Comparison of ENCODE assay signal across 10 cellular contexts in the genomic region with DNA sequence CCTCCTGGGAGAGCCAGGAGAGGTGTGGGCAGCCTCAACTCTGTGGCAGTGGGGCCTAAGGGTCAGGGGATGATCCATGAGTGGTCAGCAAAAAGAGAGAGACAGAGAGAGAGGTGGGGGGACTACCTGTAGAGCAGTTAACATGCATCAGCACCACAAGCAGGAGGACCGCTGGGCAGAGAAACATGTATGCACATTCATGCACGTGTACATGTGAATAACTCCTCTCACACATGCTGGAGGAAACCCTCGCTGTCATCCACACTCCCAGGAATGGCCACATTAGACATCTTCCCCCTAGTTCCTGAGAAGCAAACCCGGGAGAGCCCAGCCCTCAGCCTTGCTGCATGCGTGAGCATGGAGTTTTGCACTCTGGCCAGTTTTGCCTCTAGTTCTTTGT.
DNase-seq lines count a peak whose midpoint lies in the region; ATAC-seq lines count a peak whose summit lies in the region.
"Had no signal": no experiment of that assay in that cellular context is flagged by ENCODE, and none has a peak within 500 bp of the region (broad histone marks: within the 10 kb centered on the region; RNA-seq: fewer than 3 reads in every experiment).

No MANE protein-coding gene starts in this region.

- H3K36me3 ChIP-seq in CD4-positive, alpha-beta memory T cell (ENCODE audit: insufficient read depth, low read length): no peaks in the 10 kb centered on the region

- peaks cover 23% of the 10 kb centered on the region for H3K4me1 ChIP-seq in CD4-positive, alpha-beta memory T cell (ENCODE audit: insufficient read depth, low read length)

- ATAC-seq in GM19438 (IDR thresholded peaks at IDR 0.05; ENCODE audit: low read depth, unreplicated experiment) (peak; percentile 26), HG03280 (IDR thresholded peaks at IDR 0.05; ENCODE audit: unreplicated experiment) (peak; percentile 24), HG02884 (IDR thresholded peaks at IDR 0.05; ENCODE audit: unreplicated experiment) (no peak), HG02970 (IDR thresholded peaks at IDR 0.05; ENCODE audit: low FRiP score, unreplicated experiment) (no peak)

- peak in 1 of 5 donors; percentile 30 for DNase-seq in CD4-positive, alpha-beta memory T cell
- no peak for DNase-seq in immature natural killer cell
- DNase-seq in NCI-H510A (lab: John Stamatoyannopoulos, UW): no peak
- no peak for DNase-seq in hippocampal formation (lab: John Stamatoyannopoulos, UW)
- DNase-seq: dermis blood vessel endothelial cell had no signal

- H3K9me3 Mint-ChIP-seq in CD4-positive, alpha-beta memory T cell: no peaks in the 10 kb centered on the region
- no peaks in the 10 kb centered on the region for H3K9me3 Mint-ChIP-seq in immature natural killer cell

- no peaks in the 10 kb centered on the region for H3K27me3 Mint-ChIP-seq in CD4-positive, alpha-beta memory T cell
- peaks cover 0 to 5% (median 0%) of the 10 kb centered on the region in 3 donors for H3K27me3 Mint-ChIP-seq in immature natural killer cell (ENCODE audit: low read depth in 3 of 3)

- H3K36me3 Mint-ChIP-seq in CD4-positive, alpha-beta memory T cell: no peaks in the 10 kb centered on the region
- no peaks in the 10 kb centered on the region for H3K36me3 Mint-ChIP-seq in immature natural killer cell

- H3K4me1 Mint-ChIP-seq in CD4-positive, alpha-beta memory T cell: peaks cover 12 to 19% (median 15%) of the 10 kb centered on the region in 4 donors
- H3K4me1 Mint-ChIP-seq in immature natural killer cell: peaks cover 20 to 30% of the 10 kb centered on the region in 2 donors

- intact Hi-C loops in CD4-positive, alpha-beta memory T cell (cut with micrococcal nuclease): no loop called here

- peak overlapping the region; percentile 5 to 97 (median 89) for H3K27ac Mint-ChIP-seq in CD4-positive, alpha-beta memory T cell
- peak overlapping the region; percentile 89 to 97 (median 94) for H3K27ac Mint-ChIP-seq in immature natural killer cell

- CTCF ChIA-PET in CD4-positive, alpha-beta memory T cell (lab: Charles Lee; ENCODE audit: partially characterized antibody): no interaction called here

- no peak overlapping the region for H3K4me3 Mint-ChIP-seq in CD4-positive, alpha-beta memory T cell
- H3K4me3 Mint-ChIP-seq in immature natural killer cell: peak overlapping the region in 3 of 5 donors; percentile 55 to 74 (median 66)

- POLR2A ChIA-PET in CD4-positive, alpha-beta memory T cell (lab: Charles Lee; ENCODE audit: partially characterized antibody): no interaction called here

- no peak overlapping the region for H3K4me3 ChIP-seq in CD4-positive, alpha-beta memory T cell (ENCODE audit: low read length in 2 of 2)
- H3K4me3 ChIP-seq: lung had no signal

- H3K27ac ChIP-seq in CD4-positive, alpha-beta memory T cell (ENCODE audit: low read depth, low read length): peak overlapping the region; percentile 6

- H3K9me3 ChIP-seq in CD4-positive, alpha-beta memory T cell (ENCODE audit: control insufficient read depth in 1 of 2, low read length in 2 of 2): no peaks in the 10 kb centered on the region

- no peaks in the 10 kb centered on the region for H3K27me3 ChIP-seq in CD4-positive, alpha-beta memory T cell (ENCODE audit: insufficient read depth, low read length)

Comparison
In these comparisons a context has a peak if more than half of its experiments do, and no peak if none do; other contexts are left out.
1. H3K4me3 Mint-ChIP-seq: peak in immature natural killer cell (3 of 5); none in CD4-positive, alpha-beta memory T cell (0 of 8).
2. ATAC-seq: peak in GM19438 (single experiment) and HG03280 (single experiment); none in HG02884 (single experiment) and HG02970 (single experiment).